In genomic region chr18:73662440-73662839, GRCh38 we compare ENCODE assay signal across 18 cellular contexts.
"Had no signal": no experiment of that assay in that cellular context is flagged by ENCODE, and none has a peak within 500 bp of the region (broad histone marks: within the 10 kb centered on the region; RNA-seq: fewer than 3 reads in every experiment).

No MANE protein-coding gene starts in this region.

- ATAC-seq: HepG2, Panc1 had no signal

- H3K27ac ChIP-seq: RWPE1 had no signal

- DNase-seq: KBM-7; MM.1S; NCI-H1092 treated with DMSO at 0.1 percent for 48 hours; NCI-H1436; NCI-H187 treated with DMSO at 0.1 percent for 48 hours; NCI-H2081; NCI-H2171; NCI-H226; NCI-H446; NCI-H510A; NCI-H524 treated with DMSO at 0.1 percent for 48 hours; NCI-H69; NCI-H774; NK-92 treated with Interleukin-12 subunit alpha and Interleukin-12 subunit beta, amount 100 ng/mL, for 24 hours; SHP77 had no signal
